9 cellular contexts compared by ENCODE assay signal in genomic region chr11:35236667-35237003, GRCh38.
A peak's percentile ranks its signal among the peaks of the same experiment; 100 is the strongest.
DNase-seq lines count a peak whose midpoint lies in the region; ATAC-seq, FAIRE-seq and TF ChIP-seq lines count a peak whose summit lies in the region.
"Had no signal": no experiment of that assay in that cellular context is flagged by ENCODE, and none has a peak within 500 bp of the region (broad histone marks: within the 10 kb centered on the region; RNA-seq: fewer than 3 reads in every experiment).

No MANE protein-coding gene starts in this region.

- CTCF ChIA-PET in A549 (lab: Yijun Ruan, JAX) = interaction anchor here (1.1 to 1.4 kb wide), 2 partner anchors 22 to 237 kb away, joined by 3 read pairs; no protein-coding TSS in a partner anchor
- CTCF ChIA-PET in activated CD4-positive, alpha-beta memory T cell treated with anti-CD3 and anti-CD28 coated beads, Interleukin-2, amount 10 ng/mL, durations not matched to agents 7 days and 5 days (lab: Charles Lee) = interaction anchor here (1.0 to 2.8 kb wide), 10 partner anchors 10 to 312 kb away, joined by 3 to 17 read pairs (median 4); no protein-coding TSS in a partner anchor

- WGBS in A549 (ENCODE audit: missing lambda C conversion rate) = 86% methylated on average over 5 of the region's 5 CpGs

- H3K4me1 Mint-ChIP-seq in activated CD4-positive, alpha-beta memory T cell treated with anti-CD3 and anti-CD28 coated beads, Interleukin-2, amount 10 ng/mL, durations not matched to agents 7 days and 5 days = peaks cover 72% of the 10 kb centered on the region

- ATAC-seq in A549 = 0 out of 6 replicates have a peak, but pooled peaks of 1 of the 2 experiments have one; percentile 19
- no peak for ATAC-seq in GM18505 (IDR thresholded peaks at IDR 0.05; ENCODE audit: unreplicated experiment)

- peak overlapping the region; percentile 85 for H3K27ac Mint-ChIP-seq in activated CD4-positive, alpha-beta memory T cell treated with anti-CD3 and anti-CD28 coated beads, Interleukin-2, amount 10 ng/mL, durations not matched to agents 7 days and 5 days

- H3K4me3 Mint-ChIP-seq in activated CD4-positive, alpha-beta memory T cell treated with anti-CD3 and anti-CD28 coated beads, Interleukin-2, amount 10 ng/mL, durations not matched to agents 7 days and 5 days = no peak overlapping the region

- H3K4me1 ChIP-seq in A549 = peaks cover 9% of the 10 kb centered on the region; the same call in 2 of the 3 replicates
- H3K4me1 ChIP-seq in SJCRH30 = no peaks in the 10 kb centered on the region

- FAIRE-seq in A549 (lab: Jason Lieb, UNC) = no peak

- POLR2A ChIA-PET in A549 (lab: Yijun Ruan, JAX) = no interaction called here
- POLR2A ChIA-PET in activated CD4-positive, alpha-beta memory T cell treated with anti-CD3 and anti-CD28 coated beads, Interleukin-2, amount 10 ng/mL, durations not matched to agents 7 days and 5 days (lab: Charles Lee) = interaction anchor here (0.7 to 5.9 kb wide), 16 partner anchors 9 to 237 kb away, joined by 3 to 24 read pairs (median 6); no protein-coding TSS in a partner anchor

- H3K27me3 ChIP-seq in SJCRH30 = peaks cover 3% of the 10 kb centered on the region; the same call in 1 of the 2 replicates
- H3K27me3 ChIP-seq: sigmoid colon had no signal

- no peak for DNase-seq in A549 (ENCODE audit: low read depth in 1 of 2, low spot score in 1 of 2)
- peak; percentile 59 for DNase-seq in GM03348 (ENCODE audit: low spot score)
- DNase-seq in activated CD4-positive, alpha-beta memory T cell treated with anti-CD3 and anti-CD28 coated beads, Interleukin-2, amount 10 ng/mL, durations not matched to agents 7 days and 5 days = peak; percentile 20
- peak; percentile 71 for DNase-seq in islet precursor cell
- DNase-seq in NCI-H146 treated with DMSO at 0.1 percent for 48 hours (lab: John Stamatoyannopoulos, UW; ENCODE audit: unreplicated experiment) = no peak
- DNase-seq in SJCRH30 = no peak
- DNase-seq in NCI-H446 treated with DMSO at 0.1 percent for 48 hours (lab: John Stamatoyannopoulos, UW) = no peak
- DNase-seq: sigmoid colon had no signal

- TF ChIP-seq RAD21 in A549 (conservative IDR thresholded peaks at IDR 0.05 in 1 of 2, IDR thresholded peaks at IDR 0.05 in 1 of 2) = no peak

- H3K4me3 ChIP-seq in A549 = no peak overlapping the region
- no peak overlapping the region for H3K4me3 ChIP-seq in SJCRH30
- H3K4me3 ChIP-seq: sigmoid colon had no signal

- H3K9me3 Mint-ChIP-seq in activated CD4-positive, alpha-beta memory T cell treated with anti-CD3 and anti-CD28 coated beads, Interleukin-2, amount 10 ng/mL, durations not matched to agents 7 days and 5 days = peaks cover 21% of the 10 kb centered on the region

- peaks cover 2% of the 10 kb centered on the region for H3K27me3 Mint-ChIP-seq in activated CD4-positive, alpha-beta memory T cell treated with anti-CD3 and anti-CD28 coated beads, Interleukin-2, amount 10 ng/mL, durations not matched to agents 7 days and 5 days

- H3K9me3 ChIP-seq in A549 (0 out of 3 replicates have a peak, but pooled peaks cover 3% of the 10 kb centered on the region), SJCRH30 (replicated peaks) (0 out of 2 replicates have a peak, but pooled peaks cover 3% of the 10 kb centered on the region)
- H3K9me3 ChIP-seq: sigmoid colon had no signal

- H3K36me3 ChIP-seq in SJCRH30 = no peaks in the 10 kb centered on the region

- TF ChIP-seq POLR2A in A549 (IDR thresholded peaks at IDR 0.05; ENCODE audit: low read length) (no peak), GM18505 (IDR thresholded peaks at IDR 0.05; ENCODE audit: borderline replicate concordance, extremely low read depth, insufficient read depth, insufficient read length) (no peak)

- H3K4me2 ChIP-seq in A549 = no peak overlapping the region

- no peak for TF ChIP-seq CTCF in A549 (IDR thresholded peaks at IDR 0.05)

- H3K27ac ChIP-seq in A549 (peak overlapping the region; percentile 4 to 68; a peak in 4 of 6 replicates), SJCRH30 (no peak overlapping the region)
- H3K27ac ChIP-seq: sigmoid colon had no signal

- peaks cover 46% of the 10 kb centered on the region for H3K36me3 Mint-ChIP-seq in activated CD4-positive, alpha-beta memory T cell treated with anti-CD3 and anti-CD28 coated beads, Interleukin-2, amount 10 ng/mL, durations not matched to agents 7 days and 5 days (ENCODE audit: low read depth)

- TF ChIP-seq EP300 in A549 (IDR thresholded peaks at IDR 0.05) = no peak

TF ChIP-seq in A549, 52 proteins besides CTCF, POLR2A, EP300 and RAD21:
- TF ChIP-seq HDAC2 (IDR thresholded peaks at IDR 0.05) (no peak), TP53 (CRISPR knock-in tag; IDR thresholded peaks at IDR 0.05) (no peak), CBX8 (IDR thresholded peaks at IDR 0.05) (no peak), BCL3 (IDR thresholded peaks at IDR 0.05) (no peak), EHMT2 (IDR thresholded peaks at IDR 0.05; ENCODE audit: low read depth) (no peak), EHF (CRISPR knock-in tag; IDR thresholded peaks at IDR 0.05) (no peak), USF2 (IDR thresholded peaks at IDR 0.05) (no peak), CEBPB (IDR thresholded peaks at IDR 0.05) (no peak), RFX5 (IDR thresholded peaks at IDR 0.05) (no peak), CHD4 (IDR thresholded peaks at IDR 0.05; ENCODE audit: borderline replicate concordance) (no peak)
- TF ChIP-seq, protein P1, sequence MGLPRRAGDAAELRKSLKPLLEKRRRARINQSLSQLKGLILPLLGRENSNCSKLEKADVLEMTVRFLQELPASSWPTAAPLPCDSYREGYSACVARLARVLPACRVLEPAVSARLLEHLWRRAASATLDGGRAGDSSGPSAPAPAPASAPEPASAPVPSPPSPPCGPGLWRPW (IDR thresholded peaks at IDR 0.05) = no peak

Comparison
In these comparisons a context has a peak if more than half of its experiments do, and no peak if none do; other contexts are left out.
1. DNase-seq: peak in GM03348 (single experiment), activated CD4-positive, alpha-beta memory T cell treated with anti-CD3 and anti-CD28 coated beads, Interleukin-2, amount 10 ng/mL, durations not matched to agents 7 days and 5 days (single experiment) and islet precursor cell (single experiment); none in A549 (0 of 2), NCI-H146 treated with DMSO at 0.1 percent for 48 hours (single experiment), SJCRH30 (0 of 2) and NCI-H446 treated with DMSO at 0.1 percent for 48 hours (single experiment).